In the genomic region with DNA sequence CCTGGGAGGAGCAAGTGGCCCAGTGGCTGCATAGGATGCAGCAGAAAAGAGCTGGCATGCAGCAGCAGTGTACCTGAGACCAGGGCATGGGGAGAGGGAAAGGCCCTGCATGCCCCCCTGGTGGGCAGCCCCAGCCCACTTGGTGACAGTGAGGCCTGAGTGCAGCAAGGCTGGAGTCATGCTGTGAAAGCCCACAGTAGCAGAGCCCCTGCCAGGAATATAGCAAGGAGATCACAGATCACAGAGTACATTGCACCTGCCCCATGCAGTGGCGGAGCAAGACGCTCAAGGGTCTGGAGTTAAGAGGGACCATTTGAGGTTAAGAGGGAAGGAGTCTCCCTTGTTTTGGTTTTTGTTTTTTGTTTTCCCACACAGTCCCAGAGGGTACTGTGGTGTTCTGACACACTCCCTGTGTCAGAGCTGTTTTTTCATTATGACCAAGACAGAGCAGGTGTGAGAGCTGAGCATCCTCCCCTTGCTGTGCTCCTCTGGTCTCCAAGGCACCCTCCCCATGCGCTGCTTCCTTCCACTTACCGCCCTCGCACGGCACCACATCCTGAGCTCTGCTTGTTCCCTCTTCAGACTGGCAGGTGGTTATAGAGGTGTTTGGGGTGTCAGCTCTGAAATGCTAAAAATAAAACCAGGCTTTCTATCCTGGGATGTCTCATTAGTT, we compare ENCODE assay signal across 8 cellular contexts.
DNase-seq lines count a peak whose midpoint lies in the region; ATAC-seq and FAIRE-seq lines count a peak whose summit lies in the region.

No MANE protein-coding gene starts in this region.

- peaks cover 0 to 4% of the 10 kb centered on the region in 2 donors for H3K4me1 ChIP-seq in small intestine (ENCODE audit: control insufficient read depth in 2 of 2, insufficient read depth in 1 of 2, low read depth in 1 of 2, low read length in 1 of 2)

- WGBS in small intestine, 3 donors, result 53 to 60% (median 55%) methylated on average over 6 of the region's 6 CpGs

- FAIRE-seq in small intestine (lab: Jason Lieb, UNC), result no peak

- H3K9me3 ChIP-seq in small intestine (ENCODE audit: control insufficient read depth, low read depth), result no peaks in the 10 kb centered on the region

- H3K36me3 ChIP-seq in small intestine (ENCODE audit: control insufficient read depth in 2 of 2, insufficient read depth in 2 of 2, low read length in 2 of 2), result no peaks in the 10 kb centered on the region

- peak; percentile 53 for DNase-seq in NCI-H69 (lab: John Stamatoyannopoulos, UW)
- DNase-seq in activated effector memory CD4-positive, alpha-beta T cell treated with Interleukin-2 at 50 U/mL for 16 hours, result peak; percentile 76
- DNase-seq in small intestine, result peak; percentile 63
- no peak for DNase-seq in NCI-H446 treated with DMSO at 0.1 percent for 48 hours (lab: John Stamatoyannopoulos, UW)
- DNase-seq in posterior vena cava (ENCODE audit: low spot score), result no peak
- no peak for DNase-seq in DMS53 treated with DMSO at 0.1 percent for 48 hours (lab: John Stamatoyannopoulos, UW; ENCODE audit: unreplicated experiment)

- H3K27ac ChIP-seq in small intestine (ENCODE audit: low read depth in 1 of 2, low read length in 1 of 2), result peak overlapping the region in 1 of 2 donors; percentile 3

- peak; percentile 93 for ATAC-seq in GM18508 (IDR thresholded peaks at IDR 0.05; ENCODE audit: insufficient read depth, unreplicated experiment)
- ATAC-seq in HG02623 (IDR thresholded peaks at IDR 0.05; ENCODE audit: unreplicated experiment), result peak; percentile 92

- H3K4me3 ChIP-seq in small intestine (ENCODE audit: low read depth in 1 of 2, low read length in 2 of 2), result no peak overlapping the region

- no peaks in the 10 kb centered on the region for H3K27me3 ChIP-seq in small intestine (ENCODE audit: control insufficient read depth in 2 of 2, insufficient read depth in 2 of 2, low read length in 2 of 2)

- intact Hi-C loops in posterior vena cava (cut with DNase I), result no loop called here

Comparison
In these comparisons a context has a peak if more than half of its experiments do, and no peak if none do; other contexts are left out.
1. DNase-seq: peak in NCI-H69 (single experiment), activated effector memory CD4-positive, alpha-beta T cell treated with Interleukin-2 at 50 U/mL for 16 hours (single experiment) and small intestine (single experiment); none in NCI-H446 treated with DMSO at 0.1 percent for 48 hours (single experiment), posterior vena cava (single experiment) and DMS53 treated with DMSO at 0.1 percent for 48 hours (single experiment).